In the genomic region with DNA sequence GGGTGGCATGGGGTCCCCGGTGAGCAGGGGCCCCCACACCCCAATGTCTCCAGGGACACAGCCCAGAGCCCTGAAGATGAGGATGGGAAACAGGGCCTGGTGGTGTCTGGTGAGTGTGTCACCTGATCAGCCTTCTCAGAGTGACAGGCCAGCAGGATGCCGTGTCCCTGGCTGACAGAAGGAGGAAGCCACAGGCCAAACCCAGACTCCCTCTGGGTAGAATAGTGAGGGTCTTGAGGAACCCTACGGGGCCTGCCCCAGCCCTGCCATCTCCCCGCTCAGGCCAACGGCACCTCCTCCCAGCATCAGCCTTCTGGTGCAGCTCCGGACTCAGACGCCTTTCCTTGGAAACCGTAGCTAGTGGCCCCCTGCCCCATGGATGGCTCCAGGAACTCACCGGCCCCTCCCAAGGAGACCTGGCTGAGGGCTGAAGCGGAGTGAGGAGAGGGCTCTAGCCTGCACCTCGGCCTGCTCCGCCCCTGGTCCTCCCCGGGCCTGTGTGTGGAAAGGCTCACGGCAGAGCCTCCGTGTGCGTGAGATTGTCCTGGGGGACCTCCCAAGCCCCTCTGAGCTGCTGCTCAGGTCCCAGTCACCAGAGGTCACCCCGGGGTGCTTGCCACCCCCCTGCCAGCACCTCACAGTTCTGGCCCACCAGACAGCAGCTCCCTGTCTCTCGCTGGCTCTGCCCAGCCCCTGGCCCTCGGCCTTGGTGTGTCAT, we compare ENCODE assay signal across 8 cellular contexts. TPM values are rescaled to one million over a fixed set of nuclear protein-coding genes. Genes with fewer than 3 reads are reported as not detected.
A peak's percentile ranks its signal among the peaks of the same experiment; 100 is the strongest.
DNase-seq lines count a peak whose midpoint lies in the region; ATAC-seq and TF ChIP-seq lines count a peak whose summit lies in the region.

No MANE protein-coding gene starts in this region.

- DNase-seq in ascending aorta (ENCODE audit: low spot score in 2 of 2) (no peak), NCI-H1105 treated with DMSO at 0.1 percent for 48 hours (lab: John Stamatoyannopoulos, UW) (no peak), NCI-H187 treated with DMSO at 0.1 percent for 48 hours (lab: John Stamatoyannopoulos, UW) (no peak), NCI-H446 (lab: John Stamatoyannopoulos, UW) (no peak)

- no peaks in the 10 kb centered on the region for H3K36me3 ChIP-seq in ACC112 (ENCODE audit: insufficient read depth, low read length)
- H3K36me3 ChIP-seq in ascending aorta = peaks cover 7 to 16% of the 10 kb centered on the region in 2 donors
- peaks cover 10 to 12% of the 10 kb centered on the region in 2 donors for H3K36me3 ChIP-seq in muscle layer of duodenum (ENCODE audit: control insufficient read depth in 1 of 2, insufficient read depth in 2 of 2, low read length in 2 of 2)

- intact Hi-C loops in ascending aorta (cut with DNase I) = no loop called here

- H2AFZ ChIP-seq in ACC112 (ENCODE audit: low read length, unreplicated experiment) = no peak overlapping the region

- peaks cover 5% of the 10 kb centered on the region for H3K79me2 ChIP-seq in ACC112 (ENCODE audit: control insufficient read depth, insufficient read depth, low read length, unreplicated experiment)

- H3K4me3 ChIP-seq in ACC112 (ENCODE audit: low read depth, low read length) (no peak overlapping the region), ascending aorta (no peak overlapping the region), muscle layer of duodenum (ENCODE audit: low read depth in 1 of 2, low read length in 2 of 2) (peak overlapping the region in 1 of 2 donors; percentile 16)

- H3K27me3 ChIP-seq in ACC112 (ENCODE audit: insufficient read depth, low read length) = no peaks in the 10 kb centered on the region
- no peaks in the 10 kb centered on the region for H3K27me3 ChIP-seq in ascending aorta
- no peaks in the 10 kb centered on the region for H3K27me3 ChIP-seq in muscle layer of duodenum (ENCODE audit: low read depth, low read length)

- TF ChIP-seq CTCF in ascending aorta (IDR thresholded peaks at IDR 0.05) = no peak

- H3K27ac ChIP-seq in ACC112 (ENCODE audit: low read depth, low read length) (peak overlapping the region; percentile 30; the same call in 1 of the 2 replicates), ascending aorta (peak overlapping the region; percentile 67 to 68), muscle layer of duodenum (ENCODE audit: low read length) (peak overlapping the region; percentile 7)

- peak; percentile 12 for ATAC-seq in HG02884 (IDR thresholded peaks at IDR 0.05; ENCODE audit: unreplicated experiment)
- no peak for ATAC-seq in GM21526 (IDR thresholded peaks at IDR 0.05; ENCODE audit: low FRiP score, unreplicated experiment)

- peaks cover 38% of the 10 kb centered on the region for H3K4me1 ChIP-seq in ACC112 (ENCODE audit: control insufficient read depth, insufficient read depth, low read length, unreplicated experiment)
- peaks cover 12 to 34% of the 10 kb centered on the region in 2 donors for H3K4me1 ChIP-seq in ascending aorta
- H3K4me1 ChIP-seq in muscle layer of duodenum (ENCODE audit: control insufficient read depth in 1 of 2, insufficient read depth in 2 of 2, low read length in 2 of 2) = peaks cover 37 to 72% of the 10 kb centered on the region in 2 donors

- H3K9me3 ChIP-seq in ascending aorta (no peaks in the 10 kb centered on the region), muscle layer of duodenum (ENCODE audit: control insufficient read depth in 1 of 2, low read length in 2 of 2) (no peaks in the 10 kb centered on the region)

RNA-seq across cellular contexts. Expression of a gene that starts 6.0 kb away (rescaled TPM):
- 53.9 TPM for total RNA-seq in ascending aorta

RNA-seq across cellular contexts. Expression of a gene that starts 48.7 kb away (rescaled TPM):
- total RNA-seq in ascending aorta = 13.4 TPM

RNA-seq across cellular contexts. Expression of a gene that starts 53.3 kb away (rescaled TPM):
- total RNA-seq in ascending aorta = not detected

Comparison
In these comparisons a context has a peak if more than half of its experiments do, and no peak if none do; other contexts are left out.
1. H3K27ac ChIP-seq: peak in every context shown above with its lines; median percentile 68 in ascending aorta; 30 in ACC112; 7 in muscle layer of duodenum.